Comparison of ENCODE assay signal across 8 cellular contexts in genomic region chr1:226634156-226634588, GRCh38.
A peak's percentile ranks its signal among the peaks of the same experiment; 100 is the strongest.
DNase-seq lines count a peak whose midpoint lies in the region; ATAC-seq and TF ChIP-seq lines count a peak whose summit lies in the region.

No MANE protein-coding gene starts in this region.

- CTCF ChIA-PET in AG04449 (lab: Yijun Ruan, JAX): interaction anchor here (0.7 to 21.4 kb wide), 31 partner anchors 8 to 813 kb away, joined by 3 to 424 read pairs (median 5); no protein-coding TSS in a partner anchor
- CTCF ChIA-PET in activated CD8-positive, alpha-beta T cell treated with anti-CD3 and anti-CD28 coated beads for 36 hours (lab: Charles Lee): interaction anchor here (0.8 to 7.9 kb wide), 33 partner anchors 9 to 278 kb away, joined by 3 to 133 read pairs (median 7); partner anchors contain the start of gene ITPKB

- H3K9me3 Mint-ChIP-seq in activated CD8-positive, alpha-beta T cell treated with anti-CD3 and anti-CD28 coated beads for 36 hours: no peaks in the 10 kb centered on the region
- H3K9me3 Mint-ChIP-seq in mesothelial cell of epicardium: no peaks in the 10 kb centered on the region

- TF ChIP-seq CTCF in AG04449 (IDR thresholded peaks at IDR 0.05; ENCODE audit: insufficient read depth, low read length, missing control alignments): peak; percentile 93
- TF ChIP-seq CTCF in activated CD8-positive, alpha-beta T cell treated with anti-CD3 and anti-CD28 coated beads for 36 hours (IDR thresholded peaks at IDR 0.05): peak; percentile 98
- peak; percentile 78 to 99 (median 96) for TF ChIP-seq CTCF in dorsolateral prefrontal cortex (IDR thresholded peaks at IDR 0.05 in 54 of 56, conservative IDR thresholded peaks at IDR 0.05 in 2 of 56; ENCODE audit: low read depth in 1 of 56, partially characterized antibody in 56 of 56)
- peak; percentile 96 for TF ChIP-seq CTCF in mesothelial cell of epicardium (IDR thresholded peaks at IDR 0.05; ENCODE audit: unreplicated experiment)

- H3K27me3 ChIP-seq in dorsolateral prefrontal cortex: no peaks in the 10 kb centered on the region

- H3K27me3 Mint-ChIP-seq in activated CD8-positive, alpha-beta T cell treated with anti-CD3 and anti-CD28 coated beads for 36 hours: no peaks in the 10 kb centered on the region
- H3K27me3 Mint-ChIP-seq in mesothelial cell of epicardium (ENCODE audit: low read depth): no peaks in the 10 kb centered on the region

- peaks cover 43% of the 10 kb centered on the region for H3K36me3 Mint-ChIP-seq in activated CD8-positive, alpha-beta T cell treated with anti-CD3 and anti-CD28 coated beads for 36 hours (ENCODE audit: low read depth)
- H3K36me3 Mint-ChIP-seq in mesothelial cell of epicardium: peaks cover 6% of the 10 kb centered on the region

- DNase-seq in AG04449 (ENCODE audit: low read depth, low spot score) (no peak), NCI-H2227 treated with DMSO at 0.1 percent for 48 hours (lab: John Stamatoyannopoulos, UW) (peak; percentile 27), dorsolateral prefrontal cortex (peak; percentile 77 to 93 (median 86)), mesothelial cell of epicardium (ENCODE audit: low spot score in 2 of 2, unreplicated experiment in 2 of 2) (peak; percentile 69 to 89)
- DNase-seq in activated CD8-positive, alpha-beta T cell treated with anti-CD3 and anti-CD28 coated beads for 36 hours: peak; percentile 93
- DNase-seq in stimulated activated CD8-positive, alpha-beta memory T cell treated with anti-CD3 and anti-CD28 coated beads, Interleukin-2, amount 100 ng/mL, for 48 hours (ENCODE audit: low read depth in 2 of 2): peak; percentile 79

- peaks cover 56% of the 10 kb centered on the region for H3K4me1 Mint-ChIP-seq in activated CD8-positive, alpha-beta T cell treated with anti-CD3 and anti-CD28 coated beads for 36 hours (ENCODE audit: low read depth)
- no peaks in the 10 kb centered on the region for H3K4me1 Mint-ChIP-seq in mesothelial cell of epicardium

- peak; percentile 69 for ATAC-seq in GM18511 (IDR thresholded peaks at IDR 0.05; ENCODE audit: unreplicated experiment)
- peak; percentile 67 for ATAC-seq in HG03045 (IDR thresholded peaks at IDR 0.05; ENCODE audit: unreplicated experiment)
- peak; percentile 77 for ATAC-seq in activated CD8-positive, alpha-beta T cell treated with anti-CD3 and anti-CD28 coated beads for 36 hours

- intact Hi-C loops in activated CD8-positive, alpha-beta T cell treated with anti-CD3 and anti-CD28 coated beads for 36 hours (cut with micrococcal nuclease): no loop called here
- intact Hi-C loops in dorsolateral prefrontal cortex (cut with DNase I): loop anchor here (1.0 to 10.0 kb wide), 7 partner anchors 51 to 301 kb away; partner anchors contain the start of gene STUM (in 1 of the 2)

- peak overlapping the region; percentile 92 for H3K27ac Mint-ChIP-seq in activated CD8-positive, alpha-beta T cell treated with anti-CD3 and anti-CD28 coated beads for 36 hours
- no peak overlapping the region for H3K27ac Mint-ChIP-seq in mesothelial cell of epicardium

- H3K4me3 ChIP-seq in AG04449 (ENCODE audit: low read depth, low read length) (no peak overlapping the region), dorsolateral prefrontal cortex (no peak overlapping the region)

- H3K27ac ChIP-seq in dorsolateral prefrontal cortex: peak overlapping the region in 57 of 59 donors; percentile 1 to 87 (median 66)

- no peak overlapping the region for H3K4me3 Mint-ChIP-seq in activated CD8-positive, alpha-beta T cell treated with anti-CD3 and anti-CD28 coated beads for 36 hours
- no peak overlapping the region for H3K4me3 Mint-ChIP-seq in mesothelial cell of epicardium

- POLR2A ChIA-PET in AG04449 (lab: Yijun Ruan, JAX): no interaction called here
- POLR2A ChIA-PET in activated CD8-positive, alpha-beta T cell treated with anti-CD3 and anti-CD28 coated beads for 36 hours (lab: Charles Lee): interaction anchor here (0.8 to 4.8 kb wide), 13 partner anchors 9 to 194 kb away, joined by 3 to 28 read pairs (median 5); no protein-coding TSS in a partner anchor
